In genomic region chr17:30380643-30381419, GRCh38 we compare ENCODE assay signal across 9 cellular contexts. TPM values are rescaled to one million over a fixed set of nuclear protein-coding genes. Genes with fewer than 3 reads are reported as not detected.
DNase-seq lines count a peak whose midpoint lies in the region; ATAC-seq and TF ChIP-seq lines count a peak whose summit lies in the region.
"Had no signal": no experiment of that assay in that cellular context is flagged by ENCODE, and none has a peak within 500 bp of the region (broad histone marks: within the 10 kb centered on the region; RNA-seq: fewer than 3 reads in every experiment).

No MANE protein-coding gene starts in this region.

- no peak for TF ChIP-seq CTCF in DND-41 (IDR thresholded peaks at IDR 0.05; ENCODE audit: borderline replicate concordance, extremely low read depth, low read length, poor library complexity, severe bottlenecking)
- TF ChIP-seq CTCF in OCI-LY1 (IDR thresholded peaks at IDR 0.05; ENCODE audit: low read length), result no peak
- TF ChIP-seq CTCF in endodermal cell (conservative IDR thresholded peaks at IDR 0.05), result no peak
- no peak for TF ChIP-seq CTCF in parathyroid adenoma (IDR thresholded peaks at IDR 0.05)

- H3K9ac ChIP-seq in DND-41 (ENCODE audit: low read depth, low read length), result peak overlapping the region; percentile 84
- H3K9ac ChIP-seq in OCI-LY1 (ENCODE audit: low read length), result peak overlapping the region; percentile 74; the same call in 1 of the 2 replicates
- H3K9ac ChIP-seq in endodermal cell (ENCODE audit: extremely low read depth, low read length, poor library complexity, severe bottlenecking), result no peak overlapping the region
- no peak overlapping the region for H3K9ac ChIP-seq in parathyroid adenoma

- H3K79me2 ChIP-seq in DND-41 (ENCODE audit: insufficient read depth, low read length) (peaks cover 20% of the 10 kb centered on the region), OCI-LY1 (ENCODE audit: insufficient read depth, low read length) (peaks cover 14% of the 10 kb centered on the region; the same call in 1 of the 2 replicates), parathyroid adenoma (peaks cover 44% of the 10 kb centered on the region)

- peaks cover 6% of the 10 kb centered on the region; the same call in 1 of the 2 replicates for H4K20me1 ChIP-seq in DND-41 (ENCODE audit: insufficient read depth, low read length)
- H4K20me1 ChIP-seq in OCI-LY1 (ENCODE audit: insufficient read depth, low read length), result no peaks in the 10 kb centered on the region

- H3K27me3 ChIP-seq in DND-41 (ENCODE audit: insufficient read depth, low read length, poor library complexity), result no peaks in the 10 kb centered on the region
- no peaks in the 10 kb centered on the region; the same call in 1 of the 2 replicates for H3K27me3 ChIP-seq in OCI-LY1 (ENCODE audit: insufficient read depth, low read length)
- peaks cover 7% of the 10 kb centered on the region for H3K27me3 ChIP-seq in endodermal cell (ENCODE audit: control insufficient read depth, insufficient read depth, low read length, poor library complexity, severe bottlenecking)
- H3K27me3 ChIP-seq in parathyroid adenoma (ENCODE audit: control insufficient read depth, insufficient read depth, low read length), result no peaks in the 10 kb centered on the region

- H3K27ac ChIP-seq in DND-41 (ENCODE audit: low read length) (no peak overlapping the region), OCI-LY1 (ENCODE audit: low read depth, low read length, poor library complexity, severe bottlenecking) (no peak overlapping the region), endodermal cell (ENCODE audit: low read depth, low read length) (no peak overlapping the region), parathyroid adenoma (no peak overlapping the region)

- peaks cover 45% of the 10 kb centered on the region for H3K4me1 Mint-ChIP-seq in endodermal cell

- H3K9me3 Mint-ChIP-seq in endodermal cell, result no peaks in the 10 kb centered on the region

- no peak for ATAC-seq in DND-41 (ENCODE audit: insufficient read depth, low read depth)
- ATAC-seq in GM19035 (IDR thresholded peaks at IDR 0.05; ENCODE audit: unreplicated experiment), result no peak
- ATAC-seq in GM21367 (IDR thresholded peaks at IDR 0.05; ENCODE audit: unreplicated experiment), result no peak

- H3K4me3 ChIP-seq in DND-41 (ENCODE audit: low read depth in 1 of 2, low read length in 2 of 2) (peak overlapping the region in 1 of 2 experiments; percentile 75; a peak in 1 of 4 replicates), OCI-LY1 (ENCODE audit: low read depth, low read length, poor library complexity, severe bottlenecking) (peak overlapping the region; percentile 81), endodermal cell (ENCODE audit: low read length) (peak overlapping the region; percentile 92), parathyroid adenoma (ENCODE audit: low read depth, low read length) (peak overlapping the region; percentile 87)

- peaks cover 7% of the 10 kb centered on the region; the same call in 1 of the 2 replicates for H3K36me3 ChIP-seq in DND-41 (ENCODE audit: insufficient read depth, low read length)
- H3K36me3 ChIP-seq in OCI-LY1 (ENCODE audit: insufficient read depth, low read length), result 0 out of 2 replicates have a peak, but pooled peaks cover 6% of the 10 kb centered on the region
- H3K36me3 ChIP-seq in endodermal cell (ENCODE audit: control insufficient read depth, insufficient read depth, low read length), result peaks cover 12% of the 10 kb centered on the region
- H3K36me3 ChIP-seq in parathyroid adenoma (ENCODE audit: control insufficient read depth, insufficient read depth, low read length), result no peaks in the 10 kb centered on the region

- H3K9me3 ChIP-seq in DND-41 (ENCODE audit: insufficient read depth, low read length, severe bottlenecking) (no peaks in the 10 kb centered on the region), OCI-LY1 (ENCODE audit: low read length) (no peaks in the 10 kb centered on the region), endodermal cell (ENCODE audit: control insufficient read depth, low read length) (no peaks in the 10 kb centered on the region), parathyroid adenoma (ENCODE audit: control insufficient read depth, low read length) (no peaks in the 10 kb centered on the region)

- WGBS in endodermal cell (ENCODE audit: insufficient coverage in 1 of 2, insufficient read length in 1 of 2), 2 experiments, result 75 to 90% methylated on average over 3 to 6 of the region's 7 CpGs

- H3K4me2 ChIP-seq in DND-41 (ENCODE audit: insufficient read depth, low read length) (peak overlapping the region; percentile 96), OCI-LY1 (ENCODE audit: low read length) (peak overlapping the region; percentile 84), parathyroid adenoma (ENCODE audit: low read length) (peak overlapping the region; percentile 57)

- no peaks in the 10 kb centered on the region for H3K9me2 ChIP-seq in OCI-LY1 (ENCODE audit: low read depth, low read length)

- H3K27me3 Mint-ChIP-seq in endodermal cell (ENCODE audit: insufficient read depth), result peaks cover 12% of the 10 kb centered on the region

- DNase-seq in DND-41, result no peak
- DNase-seq in endodermal cell, result no peak
- DNase-seq in activated CD8-positive, alpha-beta memory T cell treated with anti-CD3 and anti-CD28 coated beads, Interleukin-2, amount 50 U/mL, for 4 hours, result no peak
- no peak for DNase-seq in NCI-H510A treated with DMSO at 0.1 percent for 48 hours (lab: John Stamatoyannopoulos, UW)

- H3F3A ChIP-seq in OCI-LY1 (ENCODE audit: insufficient read depth, low read length), result no peaks in the 10 kb centered on the region

- H2AFZ ChIP-seq in DND-41 (ENCODE audit: low read depth, low read length) (no peak overlapping the region), OCI-LY1 (ENCODE audit: low read length) (no peak overlapping the region), parathyroid adenoma (no peak overlapping the region)

- H3K27ac Mint-ChIP-seq in endodermal cell, result no peak overlapping the region

- H3K4me3 Mint-ChIP-seq in endodermal cell, result peak overlapping the region; percentile 77

- H3K36me3 Mint-ChIP-seq in endodermal cell (ENCODE audit: low read depth), result peaks cover 8% of the 10 kb centered on the region

- H3K4me1 ChIP-seq in DND-41 (ENCODE audit: insufficient read depth, low read length), result peaks cover 39% of the 10 kb centered on the region
- H3K4me1 ChIP-seq in OCI-LY1 (ENCODE audit: insufficient read depth, low read length, severe bottlenecking), result peaks cover 44% of the 10 kb centered on the region
- H3K4me1 ChIP-seq in endodermal cell (ENCODE audit: control insufficient read depth, insufficient read depth, low read length), result peaks cover 18% of the 10 kb centered on the region
- H3K4me1 ChIP-seq in parathyroid adenoma, result peaks cover 31% of the 10 kb centered on the region

RNA-seq across cellular contexts. Expression of gene CPD, which starts 2.1 kb away (rescaled TPM):
- 10 to 100 TPM; 81.7 to 82.1 TPM for total RNA-seq in endodermal cell
- 38.8 TPM for polyA plus RNA-seq in endodermal cell (2013, experiment 1 of 2)
- 40.4 TPM for polyA plus RNA-seq in endodermal cell (2013, experiment 2 of 2)

RNA-seq across cellular contexts. Expression of gene TMIGD1, which starts 47.0 kb away (rescaled TPM):
- not detected for total RNA-seq in endodermal cell
- not detected for polyA plus RNA-seq in endodermal cell (2013, experiment 1 of 2)
- polyA plus RNA-seq in endodermal cell (2013, experiment 2 of 2), result not detected
- total RNA-seq: dermis microvascular lymphatic vessel endothelial cell had no signal

Comparison
In these comparisons a context has a peak if more than half of its experiments do, and no peak if none do; other contexts are left out.
1. H3K9ac ChIP-seq: peak in DND-41 (single experiment) and OCI-LY1 (single experiment); none in endodermal cell (single experiment) and parathyroid adenoma (single experiment).
2. Peak in every context shown above with its lines, with median percentiles within 50 percentile points of each other: H3K4me2 ChIP-seq.